ENCODE assay signal across 32 cellular contexts in genomic region chr9:108832179-108832500, GRCh38. TPM values are rescaled to one million over a fixed set of nuclear protein-coding genes. Genes with fewer than 3 reads are reported as not detected.
"Had no signal": no experiment of that assay in that cellular context is flagged by ENCODE, and none has a peak within 500 bp of the region (broad histone marks: within the 10 kb centered on the region; RNA-seq: fewer than 3 reads in every experiment).

No MANE protein-coding gene starts in this region.

- H3K9me3 ChIP-seq: colonic mucosa, esophagus muscularis mucosa, heart right ventricle, lower lobe of right lung, mucosa of descending colon, thoracic aorta, transverse colon, upper lobe of right lung, uterus had no signal

- H3K4me2 ChIP-seq: neural progenitor cell had no signal

- DNase-seq: colonic mucosa; effector CD8-positive, alpha-beta T cell; endodermal cell; glutamatergic neuron; heart right ventricle; hippocampal formation; kidney glomerular epithelial cell; left colon; left ventricle myocardium superior; lower lobe of right lung; mucosa of descending colon; naive B cell; stimulated activated CD4-positive, alpha-beta T cell treated with anti-CD3 and anti-CD28 coated beads, Interleukin-4, amount 100 ng/mL, for 4 hours; stimulated activated naive B cell treated with anti-CD40 and anti-IgM and Interleukin-4, amounts not matched to agents 10 μg/mL and 1 μg/mL and 100 μg/mL, for 72 hours; transverse colon; upper lobe of right lung; uterus had no signal

- ATAC-seq: heart right ventricle; left colon; left ventricle myocardium superior; lower lobe of right lung; mucosa of descending colon; sciatic nerve; stimulated activated naive B cell treated with anti-CD40 and anti-IgM and Interleukin-4, amounts not matched to agents 10 μg/mL and 1 μg/mL and 100 μg/mL, for 72 hours; upper lobe of right lung had no signal

- H3K4me3 Mint-ChIP-seq: dendritic cell treated with granulocyte-macrophage colony-stimulating factor and Interleukin-4, amounts not matched to agents 40 ng/mL and 50 ng/mL, for 4 days; endodermal cell; memory B cell; nephron; neural progenitor cell; stimulated activated naive B cell treated with anti-CD40 and anti-IgM and Interleukin-4, amounts not matched to agents 10 μg/mL and 1 μg/mL and 100 μg/mL, for 72 hours; stimulated activated naive CD8-positive, alpha-beta T cell treated with anti-CD3 and anti-CD28 coated beads, Interleukin-15, Interleukin-2, amounts not matched to agents 100 ng/mL and 50 ng/mL, for 24 hours had no signal

- H3K27me3 Mint-ChIP-seq: dendritic cell treated with granulocyte-macrophage colony-stimulating factor and Interleukin-4, amounts not matched to agents 40 ng/mL and 50 ng/mL, for 4 days; naive B cell; stimulated activated naive B cell treated with anti-CD40 and anti-IgM and Interleukin-4, amounts not matched to agents 10 μg/mL and 1 μg/mL and 100 μg/mL, for 72 hours had no signal

- H3K9me3 Mint-ChIP-seq: endodermal cell; memory B cell; naive B cell; nephron; neural progenitor cell; stimulated activated naive B cell treated with anti-CD40 and anti-IgM and Interleukin-4, amounts not matched to agents 10 μg/mL and 1 μg/mL and 100 μg/mL, for 72 hours; stimulated activated naive CD8-positive, alpha-beta T cell treated with anti-CD3 and anti-CD28 coated beads, Interleukin-15, Interleukin-2, amounts not matched to agents 100 ng/mL and 50 ng/mL, for 24 hours had no signal

- H3K4me1 ChIP-seq: colonic mucosa, esophagus muscularis mucosa, lower lobe of right lung, parathyroid adenoma, transverse colon, upper lobe of right lung, uterus had no signal

- H3K27me3 ChIP-seq: colonic mucosa, esophagus muscularis mucosa, heart right ventricle, neural progenitor cell, transverse colon, upper lobe of right lung, uterus had no signal

- H3K27ac ChIP-seq: colonic mucosa, esophagus muscularis mucosa, heart right ventricle, lower lobe of right lung, neural progenitor cell, parathyroid adenoma, thoracic aorta, transverse colon, upper lobe of right lung, uterus had no signal

- H3K9ac ChIP-seq: neural progenitor cell, parathyroid adenoma had no signal

- FAIRE-seq: islet of Langerhans had no signal

- H2AFZ ChIP-seq: neural progenitor cell, parathyroid adenoma had no signal

- H3K27ac Mint-ChIP-seq: dendritic cell treated with granulocyte-macrophage colony-stimulating factor and Interleukin-4, amounts not matched to agents 40 ng/mL and 50 ng/mL, for 4 days; endodermal cell; memory B cell; naive B cell; nephron; neural progenitor cell; progenitor cell of endocrine pancreas; stimulated activated naive B cell treated with anti-CD40 and anti-IgM and Interleukin-4, amounts not matched to agents 10 μg/mL and 1 μg/mL and 100 μg/mL, for 72 hours; stimulated activated naive CD8-positive, alpha-beta T cell treated with anti-CD3 and anti-CD28 coated beads, Interleukin-15, Interleukin-2, amounts not matched to agents 100 ng/mL and 50 ng/mL, for 24 hours had no signal

- H3K4me3 ChIP-seq: colonic mucosa, esophagus muscularis mucosa, heart right ventricle, lower lobe of right lung, mucosa of descending colon, neural progenitor cell, thoracic aorta, transverse colon, upper lobe of right lung, uterus had no signal

- H3K79me2 ChIP-seq: parathyroid adenoma had no signal

- H3K36me3 ChIP-seq: colonic mucosa, esophagus muscularis mucosa, heart right ventricle, lower lobe of right lung, neural progenitor cell, thoracic aorta, transverse colon, upper lobe of right lung, uterus had no signal

- H3K36me3 Mint-ChIP-seq: memory B cell, neural progenitor cell had no signal

RNA-seq across cellular contexts. Expression of gene ACTL7B, which starts 23.6 kb away (rescaled TPM):
- total RNA-seq: chondrocyte, colonic mucosa, endodermal cell, epithelial cell of proximal tubule, esophagus muscularis mucosa, fibroblast of lung, heart right ventricle, left colon, left ventricle myocardium superior, lower lobe of right lung, mucosa of descending colon, osteoblast, thoracic aorta, transverse colon, upper lobe of right lung, uterus had no signal
- polyA plus RNA-seq: fibroblast of lung, heart right ventricle had no signal

RNA-seq across cellular contexts. Expression of gene ACTL7A, which starts 29.9 kb away (rescaled TPM):
- total RNA-seq: chondrocyte, colonic mucosa, endodermal cell, epithelial cell of proximal tubule, esophagus muscularis mucosa, fibroblast of lung, heart right ventricle, left colon, left ventricle myocardium superior, lower lobe of right lung, mucosa of descending colon, osteoblast, progenitor cell of endocrine pancreas, sciatic nerve, thoracic aorta, transverse colon, upper lobe of right lung, uterus had no signal
- polyA plus RNA-seq: fibroblast of lung, heart right ventricle had no signal
